ENCODE assay signal across 11 cellular contexts in the genomic region with DNA sequence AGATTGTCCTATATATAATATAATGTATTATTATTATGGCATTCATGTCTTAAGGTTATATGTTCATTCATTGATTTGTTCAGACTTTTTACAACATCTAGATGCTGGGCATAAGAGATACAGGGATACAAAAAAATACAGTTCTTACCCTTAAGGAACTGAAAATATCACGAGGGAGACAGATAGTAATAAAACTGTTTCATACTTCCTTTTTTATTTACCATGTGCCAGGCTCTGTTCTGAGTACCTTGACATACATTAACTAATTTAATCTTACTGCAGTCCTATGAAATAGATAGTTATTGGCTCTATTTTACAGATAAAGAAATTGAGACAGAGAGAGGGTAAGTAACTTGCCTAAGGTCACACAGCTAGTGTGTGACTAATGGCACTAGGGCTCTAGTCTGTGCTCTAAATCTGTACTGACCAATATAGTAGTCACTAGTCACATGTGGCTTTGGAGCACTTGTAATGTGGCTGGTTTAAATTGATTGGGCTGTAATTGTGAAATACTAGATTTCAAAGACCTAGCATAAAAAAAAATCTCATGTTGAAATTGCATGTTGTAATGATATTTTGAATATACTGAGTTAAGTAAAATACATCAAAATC. TPM values are rescaled to one million over a fixed set of nuclear protein-coding genes. Genes with fewer than 3 reads are reported as not detected.
A peak's percentile ranks its signal among the peaks of the same experiment; 100 is the strongest.
DNase-seq lines count a peak whose midpoint lies in the region; ATAC-seq lines count a peak whose summit lies in the region.
"Had no signal": no experiment of that assay in that cellular context is flagged by ENCODE, and none has a peak within 500 bp of the region (broad histone marks: within the 10 kb centered on the region; RNA-seq: fewer than 3 reads in every experiment).

No MANE protein-coding gene starts in this region.

- no peak overlapping the region for H3K27ac ChIP-seq in BLaER1
- H3K27ac ChIP-seq in mesendoderm (ENCODE audit: low read depth, low read length), result no peak overlapping the region
- no peak overlapping the region for H3K27ac ChIP-seq in aorta (ENCODE audit: low read depth in 1 of 2, low read length in 2 of 2)

- no peak overlapping the region for H2BK15ac ChIP-seq in mesendoderm (replicated peaks; ENCODE audit: low read depth)

- H3K4me1 ChIP-seq in BLaER1, result peaks cover 65% of the 10 kb centered on the region
- H3K4me1 ChIP-seq in mesendoderm (ENCODE audit: control insufficient read depth, low read depth, low read length), result no peaks in the 10 kb centered on the region
- peaks cover 0 to 7% of the 10 kb centered on the region in 2 donors for H3K4me1 ChIP-seq in aorta (ENCODE audit: control insufficient read depth in 1 of 2, insufficient read depth in 2 of 2, low read length in 2 of 2)

- peak; percentile 59 for ATAC-seq in GM19438 (IDR thresholded peaks at IDR 0.05; ENCODE audit: low read depth, unreplicated experiment)
- ATAC-seq in HG03064 (IDR thresholded peaks at IDR 0.05; ENCODE audit: low read depth, unreplicated experiment), result peak; percentile 62
- ATAC-seq in aorta (ENCODE audit: low FRiP score), result no peak
- ATAC-seq: SK-N-SH treated with all-trans-retinoic acid at 6 μM for 48 hours had no signal

- H4K20me1 ChIP-seq in BLaER1, result peaks cover 89% of the 10 kb centered on the region

- H3K36me3 ChIP-seq in BLaER1 (peaks cover 45% of the 10 kb centered on the region), mesendoderm (ENCODE audit: control insufficient read depth, insufficient read depth, low read length) (no peaks in the 10 kb centered on the region), aorta (ENCODE audit: control insufficient read depth in 1 of 2, insufficient read depth in 2 of 2, low read length in 1 of 2) (peaks cover 0 to 4% of the 10 kb centered on the region in 2 donors)

- DNase-seq in amniotic epithelial cell (ENCODE audit: low read depth) (peak; percentile 53), mesendoderm (no peak), aorta (no peak), Ammon's horn (ENCODE audit: low spot score) (no peak)
- no peak for DNase-seq in stimulated activated CD4-positive, alpha-beta T cell treated with anti-CD3 and anti-CD28 coated beads, Interleukin-2, amount 100 ng/mL, for 48 hours
- DNase-seq: activated naive CD4-positive, alpha-beta T cell treated with anti-CD3 and anti-CD28 coated beads, Interleukin-2, amount 10 ng/mL, durations not matched to agents 7 days and 5 days; CD4-positive, alpha-beta memory T cell had no signal

- no peak overlapping the region for H2AK5ac ChIP-seq in mesendoderm (ENCODE audit: low read length)

- H3K79me1 ChIP-seq in mesendoderm (ENCODE audit: low read length), result peaks cover 6% of the 10 kb centered on the region

- no peak overlapping the region for H2BK5ac ChIP-seq in mesendoderm (ENCODE audit: low read length)

- H3K4me2 ChIP-seq in BLaER1 (peak overlapping the region; percentile 60; the same call in 1 of the 2 replicates), mesendoderm (ENCODE audit: low read length) (no peak overlapping the region)

- H3K79me2 ChIP-seq in mesendoderm (ENCODE audit: control insufficient read depth, insufficient read depth, low read length), result peaks cover 2% of the 10 kb centered on the region

- H3K18ac ChIP-seq in mesendoderm (ENCODE audit: low read length), result no peak overlapping the region

- no peak overlapping the region for H3K56ac ChIP-seq in mesendoderm (ENCODE audit: low read length)

- H2BK120ac ChIP-seq in mesendoderm (ENCODE audit: low read depth, low read length), result no peak overlapping the region

- H4K5ac ChIP-seq in mesendoderm (ENCODE audit: low read length), result no peak overlapping the region

- no peak overlapping the region for H3K23ac ChIP-seq in mesendoderm (ENCODE audit: low read length)

- H3K4me3 ChIP-seq in BLaER1 (no peak overlapping the region), mesendoderm (ENCODE audit: low read length) (no peak overlapping the region), aorta (ENCODE audit: low read length in 2 of 2) (no peak overlapping the region)

- intact Hi-C loops in aorta (cut with DNase I), result no loop called here

- no peak overlapping the region for H3K4ac ChIP-seq in mesendoderm (ENCODE audit: low read depth, low read length)

- WGBS in mesendoderm (ENCODE audit: extremely low coverage, insufficient coverage, low lambda C conversion rate), result no CpG with 5 or more reads among the region's 1 CpG
- WGBS in aorta, 2 donors, result 90 to 92% methylated on average over 1 of the region's 1 CpG

- H4K8ac ChIP-seq in mesendoderm (ENCODE audit: low read depth, low read length), result no peak overlapping the region

- H3K9ac ChIP-seq in BLaER1, result no peak overlapping the region
- no peak overlapping the region for H3K9ac ChIP-seq in mesendoderm (ENCODE audit: low read length)

- H3K9me3 ChIP-seq in BLaER1, result no peaks in the 10 kb centered on the region
- H3K9me3 ChIP-seq in aorta (ENCODE audit: control insufficient read depth, low read length), result no peaks in the 10 kb centered on the region

- H3K27me3 ChIP-seq in BLaER1, result no peaks in the 10 kb centered on the region
- no peaks in the 10 kb centered on the region for H3K27me3 ChIP-seq in mesendoderm (ENCODE audit: insufficient read depth, low read length, poor library complexity)
- no peaks in the 10 kb centered on the region for H3K27me3 ChIP-seq in aorta (ENCODE audit: control insufficient read depth in 1 of 2, insufficient read depth in 2 of 2, low read length in 1 of 2)

RNA-seq across cellular contexts. Expression of gene TRIM44, which starts 21.3 kb away (rescaled TPM):
- polyA plus RNA-seq in mesendoderm (2013, experiment 1 of 2), result 20.4 TPM
- 22.0 TPM for polyA plus RNA-seq in mesendoderm (2013, experiment 2 of 2)
- 10 to 100 TPM; 55.2 to 63.3 TPM for total RNA-seq in aorta
- polyA plus RNA-seq in aorta, result 10 to 100 TPM; 10.3 to 12.6 TPM
